1 cellular context compared by ENCODE assay signal in genomic region chr1:248751635-248752034, GRCh38.
TF ChIP-seq lines count a peak whose summit lies in the region.

No MANE protein-coding gene starts in this region.

TF ChIP-seq in GM12878, 131 proteins besides CTCF, POLR2A, EP300 and RAD21:
- no peak for TF ChIP-seq EZH2 (IDR thresholded peaks at IDR 0.05; ENCODE audit: borderline replicate concordance, control insufficient read depth, low read depth, low read length)
- no peak for TF ChIP-seq NR2F1 (conservative IDR thresholded peaks at IDR 0.05)
- TF ChIP-seq, protein P1, sequence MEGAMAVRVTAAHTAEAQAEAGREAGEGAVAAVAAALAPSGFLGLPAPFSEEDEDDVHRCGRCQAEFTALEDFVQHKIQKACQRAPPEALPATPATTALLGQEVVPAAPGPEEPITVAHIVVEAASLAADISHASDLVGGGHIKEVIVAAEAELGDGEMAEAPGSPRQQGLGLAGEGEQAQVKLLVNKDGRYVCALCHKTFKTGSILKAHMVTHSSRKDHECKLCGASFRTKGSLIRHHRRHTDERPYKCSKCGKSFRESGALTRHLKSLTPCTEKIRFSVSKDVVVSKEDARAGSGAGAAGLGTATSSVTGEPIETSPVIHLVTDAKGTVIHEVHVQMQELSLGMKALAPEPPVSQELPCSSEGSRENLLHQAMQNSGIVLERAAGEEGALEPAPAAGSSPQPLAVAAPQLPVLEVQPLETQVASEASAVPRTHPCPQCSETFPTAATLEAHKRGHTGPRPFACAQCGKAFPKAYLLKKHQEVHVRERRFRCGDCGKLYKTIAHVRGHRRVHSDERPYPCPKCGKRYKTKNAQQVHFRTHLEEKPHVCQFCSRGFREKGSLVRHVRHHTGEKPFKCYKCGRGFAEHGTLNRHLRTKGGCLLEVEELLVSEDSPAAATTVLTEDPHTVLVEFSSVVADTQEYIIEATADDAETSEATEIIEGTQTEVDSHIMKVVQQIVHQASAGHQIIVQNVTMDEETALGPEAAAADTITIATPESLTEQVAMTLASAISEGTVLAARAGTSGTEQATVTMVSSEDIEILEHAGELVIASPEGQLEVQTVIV (IDR thresholded peaks at IDR 0.05; ENCODE audit: borderline replicate concordance, partially characterized antibody) = no peak
- no peak for TF ChIP-seq MYB (IDR thresholded peaks at IDR 0.05; ENCODE audit: borderline replicate concordance, low read depth, low read length)
- no peak for TF ChIP-seq GABPA (IDR thresholded peaks at IDR 0.05; ENCODE audit: low read depth)
- no peak for TF ChIP-seq SMARCA5 (IDR thresholded peaks at IDR 0.05)
- no peak for TF ChIP-seq BACH1 (IDR thresholded peaks at IDR 0.05; ENCODE audit: borderline replicate concordance)
- TF ChIP-seq ZNF24 (IDR thresholded peaks at IDR 0.05) = no peak
- TF ChIP-seq JUNB (IDR thresholded peaks at IDR 0.05) = no peak
TF ChIP-seq in GM12878: peak in this region for 0.
